Comparison of ENCODE assay signal across 8 cellular contexts in the genomic region with DNA sequence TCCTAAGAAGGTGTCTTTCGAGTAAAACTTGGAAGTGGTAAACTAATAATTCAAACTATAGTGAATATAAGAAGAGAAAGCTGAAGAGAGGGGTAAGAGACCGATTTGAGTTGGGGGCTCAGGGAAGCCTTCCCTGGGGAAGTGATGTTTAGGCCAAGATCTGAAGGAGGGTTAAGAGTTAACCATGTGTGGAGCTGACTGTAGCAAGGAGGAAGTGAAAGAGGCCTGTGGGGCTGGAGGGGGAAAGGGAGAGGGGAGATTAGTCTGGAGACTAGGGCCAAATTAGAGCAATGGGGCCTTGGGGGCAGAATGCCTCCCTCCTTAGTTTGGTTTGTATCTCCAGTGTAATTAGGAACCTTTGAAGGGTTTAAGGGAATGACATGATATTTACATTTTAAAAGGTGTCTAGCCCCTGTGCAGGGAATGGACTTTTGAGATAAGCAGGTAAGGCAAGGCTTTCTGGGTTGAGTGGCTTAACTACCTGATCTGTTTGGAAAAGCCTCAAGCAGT. TPM values are rescaled to one million over a fixed set of nuclear protein-coding genes. Genes with fewer than 3 reads are reported as not detected.
DNase-seq lines count a peak whose midpoint lies in the region; ATAC-seq lines count a peak whose summit lies in the region.

No MANE protein-coding gene starts in this region.

- peaks cover 37 to 38% of the 10 kb centered on the region in 2 donors for H3K4me1 ChIP-seq in naive thymus-derived CD4-positive, alpha-beta T cell (ENCODE audit: control insufficient read depth in 2 of 2, insufficient read depth in 2 of 2, low read length in 2 of 2)

- peaks cover 63% of the 10 kb centered on the region for H3K4me1 Mint-ChIP-seq in activated CD4-positive, alpha-beta T cell treated with anti-CD3 and anti-CD28 coated beads for 36 hours
- H3K4me1 Mint-ChIP-seq in activated naive CD8-positive, alpha-beta T cell (ENCODE audit: low read depth): peaks cover 67% of the 10 kb centered on the region
- peaks cover 50 to 81% (median 69%) of the 10 kb centered on the region in 7 donors for H3K4me1 Mint-ChIP-seq in naive thymus-derived CD4-positive, alpha-beta T cell

- peak overlapping the region; percentile 48 for H3K27ac ChIP-seq in naive thymus-derived CD4-positive, alpha-beta T cell (ENCODE audit: low read depth, low read length)

- DNase-seq in activated CD4-positive, alpha-beta T cell treated with anti-CD3 and anti-CD28 coated beads for 36 hours: peak; percentile 32
- no peak for DNase-seq in activated CD4-positive, alpha-beta T cell treated with anti-CD3 and anti-CD28 coated beads, Interleukin-2, amount 50 U/mL, for 1 hour
- no peak for DNase-seq in naive thymus-derived CD4-positive, alpha-beta T cell
- DNase-seq in AG08396 (ENCODE audit: low spot score) (no peak), activated gamma-delta T cell (lab: John Stamatoyannopoulos, UW) (no peak)

- POLR2A ChIA-PET in activated CD4-positive, alpha-beta T cell treated with anti-CD3 and anti-CD28 coated beads for 36 hours (lab: Charles Lee): interaction anchor here (1.1 kb wide), 1 partner anchor 92 kb away, joined by 3 read pairs; the partner anchor contains the start of gene NMB
- POLR2A ChIA-PET in naive thymus-derived CD4-positive, alpha-beta T cell (lab: Charles Lee): interaction anchor here (0.8 to 4.5 kb wide), 7 partner anchors 23 to 97 kb away, joined by 3 to 104 read pairs (median 14); partner anchors contain the start of genes SEC11A and WDR73

- peak overlapping the region; percentile 94 for H3K4me3 Mint-ChIP-seq in activated CD4-positive, alpha-beta T cell treated with anti-CD3 and anti-CD28 coated beads for 36 hours
- peak overlapping the region; percentile 98 for H3K4me3 Mint-ChIP-seq in activated naive CD8-positive, alpha-beta T cell
- H3K4me3 Mint-ChIP-seq in naive thymus-derived CD4-positive, alpha-beta T cell: peak overlapping the region; percentile 89 to 99 (median 94)

- peaks cover 2% of the 10 kb centered on the region for H3K9me3 Mint-ChIP-seq in activated CD4-positive, alpha-beta T cell treated with anti-CD3 and anti-CD28 coated beads for 36 hours (ENCODE audit: low read depth)
- no peaks in the 10 kb centered on the region for H3K9me3 Mint-ChIP-seq in activated naive CD8-positive, alpha-beta T cell (ENCODE audit: low read depth)
- H3K9me3 Mint-ChIP-seq in naive thymus-derived CD4-positive, alpha-beta T cell: no peaks in the 10 kb centered on the region

- intact Hi-C loops in activated CD4-positive, alpha-beta T cell treated with anti-CD3 and anti-CD28 coated beads for 36 hours (cut with DNase I, micrococcal nuclease): no loop called here
- intact Hi-C loops in naive thymus-derived CD4-positive, alpha-beta T cell (cut with micrococcal nuclease): no loop called here

- H3K27ac Mint-ChIP-seq in activated CD4-positive, alpha-beta T cell treated with anti-CD3 and anti-CD28 coated beads for 36 hours: peak overlapping the region; percentile 97
- peak overlapping the region; percentile 31 for H3K27ac Mint-ChIP-seq in activated naive CD8-positive, alpha-beta T cell
- H3K27ac Mint-ChIP-seq in naive thymus-derived CD4-positive, alpha-beta T cell: peak overlapping the region; percentile 23 to 95 (median 86)

- ATAC-seq in activated CD4-positive, alpha-beta T cell treated with anti-CD3 and anti-CD28 coated beads for 36 hours: no peak
- peak; percentile 35 for ATAC-seq in HG03460 (IDR thresholded peaks at IDR 0.05; ENCODE audit: unreplicated experiment)
- no peak for ATAC-seq in naive thymus-derived CD4-positive, alpha-beta T cell
- ATAC-seq in HG03280 (IDR thresholded peaks at IDR 0.05; ENCODE audit: unreplicated experiment): no peak

- no peaks in the 10 kb centered on the region for H3K9me3 ChIP-seq in naive thymus-derived CD4-positive, alpha-beta T cell (ENCODE audit: control insufficient read depth in 2 of 3, low read length in 3 of 3)

- no peaks in the 10 kb centered on the region for H3K27me3 ChIP-seq in naive thymus-derived CD4-positive, alpha-beta T cell (ENCODE audit: control insufficient read depth in 2 of 2, insufficient read depth in 2 of 2, low read length in 2 of 2)

- CTCF ChIA-PET in activated CD4-positive, alpha-beta T cell treated with anti-CD3 and anti-CD28 coated beads for 36 hours (lab: Charles Lee): interaction anchor here (0.6 to 1.8 kb wide), 4 partner anchors 10 to 310 kb away, joined by 3 to 5 read pairs (median 3); partner anchors contain the start of gene WDR73
- CTCF ChIA-PET in naive thymus-derived CD4-positive, alpha-beta T cell (lab: Charles Lee): interaction anchor here (0.7 to 1.4 kb wide), 2 partner anchors 34 to 94 kb away, joined by 3 to 8 read pairs; partner anchors contain the start of gene SEC11A

- H3K36me3 ChIP-seq in naive thymus-derived CD4-positive, alpha-beta T cell (ENCODE audit: control insufficient read depth in 2 of 3, insufficient read depth in 3 of 3, low read length in 3 of 3): peaks cover 0 to 5% (median 2%) of the 10 kb centered on the region in 3 experiments

- no peak overlapping the region for H3K4me3 ChIP-seq in naive thymus-derived CD4-positive, alpha-beta T cell (ENCODE audit: low read length)

- peaks cover 28% of the 10 kb centered on the region for H3K36me3 Mint-ChIP-seq in activated CD4-positive, alpha-beta T cell treated with anti-CD3 and anti-CD28 coated beads for 36 hours (ENCODE audit: low read depth)
- H3K36me3 Mint-ChIP-seq in activated naive CD8-positive, alpha-beta T cell: peaks cover 5% of the 10 kb centered on the region
- peaks cover 5 to 32% (median 11%) of the 10 kb centered on the region in 5 donors for H3K36me3 Mint-ChIP-seq in naive thymus-derived CD4-positive, alpha-beta T cell

- H3K27me3 Mint-ChIP-seq in activated CD4-positive, alpha-beta T cell treated with anti-CD3 and anti-CD28 coated beads for 36 hours: no peaks in the 10 kb centered on the region
- H3K27me3 Mint-ChIP-seq in activated naive CD8-positive, alpha-beta T cell: no peaks in the 10 kb centered on the region
- H3K27me3 Mint-ChIP-seq in naive thymus-derived CD4-positive, alpha-beta T cell: no peaks in the 10 kb centered on the region

RNA-seq across cellular contexts. Expression of gene ZNF592, which starts 2.2 kb away (rescaled TPM):
- total RNA-seq in activated CD4-positive, alpha-beta T cell treated with anti-CD3 and anti-CD28 coated beads for 36 hours: 10 to 100 TPM; 25.5 to 30.8 TPM
- total RNA-seq in naive thymus-derived CD4-positive, alpha-beta T cell: 10 to 100 TPM; 36.6 to 39.0 (median 37.6) TPM
- 10 to 100 TPM in 1 of 2 donors, 1 to 10 TPM in 1; 4.9 to 14.0 TPM for polyA plus RNA-seq in naive thymus-derived CD4-positive, alpha-beta T cell

RNA-seq across cellular contexts. Expression of gene SEC11A, which starts 34.7 kb away (rescaled TPM):
- 100 to 1,000 TPM in 1 of 2 experiments, 10 to 100 TPM in 1; 66.6 to 111 TPM for total RNA-seq in activated CD4-positive, alpha-beta T cell treated with anti-CD3 and anti-CD28 coated beads for 36 hours
- total RNA-seq in naive thymus-derived CD4-positive, alpha-beta T cell: 100 to 1,000 TPM in 1 of 5 experiments, 10 to 100 TPM in 4; 54.3 to 108 (median 63.5) TPM
- polyA plus RNA-seq in naive thymus-derived CD4-positive, alpha-beta T cell: 100 to 1,000 TPM; 116 to 136 TPM

Comparison
In these comparisons a context has a peak if more than half of its experiments do, and no peak if none do; other contexts are left out.
1. H3K27ac Mint-ChIP-seq: peak in every context shown above with its lines; median percentile 97 in activated CD4-positive, alpha-beta T cell treated with anti-CD3 and anti-CD28 coated beads for 36 hours; 86 in naive thymus-derived CD4-positive, alpha-beta T cell; 31 in activated naive CD8-positive, alpha-beta T cell.